Comparison of ENCODE assay signal across 14 cellular contexts in the genomic region with DNA sequence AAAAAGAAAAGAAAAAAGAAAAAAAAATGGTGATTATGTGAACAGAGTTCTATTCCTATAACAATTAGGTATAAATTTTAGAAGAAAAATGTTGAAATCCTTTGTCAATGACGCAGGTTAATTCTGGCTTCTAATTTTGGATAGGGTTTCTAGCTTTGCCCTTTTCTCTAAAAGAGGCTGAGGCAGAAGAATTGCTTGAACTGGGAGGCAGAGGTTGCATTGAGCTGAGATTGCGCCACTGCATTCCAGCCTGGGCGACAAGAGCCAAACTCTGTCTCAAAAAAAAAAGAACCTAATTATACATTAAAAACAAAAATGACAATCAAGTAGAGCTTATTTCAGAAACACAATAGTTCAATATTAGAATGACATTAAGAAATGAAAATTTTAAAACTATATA.
"Had no signal": no experiment of that assay in that cellular context is flagged by ENCODE, and none has a peak within 500 bp of the region (broad histone marks: within the 10 kb centered on the region; RNA-seq: fewer than 3 reads in every experiment).

No MANE protein-coding gene starts in this region.

- H3K79me2 ChIP-seq: parathyroid adenoma had no signal

- DNase-seq: activated CD4-positive, alpha-beta T cell treated with anti-CD3 and anti-CD28 coated beads for 48 hours; activated naive CD4-positive, alpha-beta T cell treated with anti-CD3 and anti-CD28 coated beads for 36 hours; cerebellar nuclear complex; dermis blood vessel endothelial cell; hypothalamus; kidney glomerular epithelial cell; midbrain; small intestine; T-helper 17 cell; transverse colon had no signal

- ATAC-seq: esophagus mucosa, T-helper 17 cell, WTC11 had no signal

- H3K4me1 ChIP-seq: parathyroid adenoma had no signal

- FAIRE-seq: endometrium, small intestine had no signal

- H3K4me3 Mint-ChIP-seq: activated naive CD4-positive, alpha-beta T cell treated with anti-CD3 and anti-CD28 coated beads for 36 hours; T-helper 17 cell; WTC11 had no signal

- H3K36me3 ChIP-seq: transverse colon had no signal

- H3K9me3 ChIP-seq: transverse colon had no signal

- H3K36me3 Mint-ChIP-seq: WTC11 had no signal

- H3K27ac ChIP-seq: parathyroid adenoma, transverse colon had no signal

- H3K27ac Mint-ChIP-seq: activated naive CD4-positive, alpha-beta T cell treated with anti-CD3 and anti-CD28 coated beads for 36 hours; T-helper 17 cell; WTC11 had no signal

- H2AFZ ChIP-seq: parathyroid adenoma had no signal

- H3K9ac ChIP-seq: parathyroid adenoma had no signal

- H3K9me3 Mint-ChIP-seq: activated naive CD4-positive, alpha-beta T cell treated with anti-CD3 and anti-CD28 coated beads for 36 hours; WTC11 had no signal

- H3K4me3 ChIP-seq: transverse colon had no signal
